ENCODE assay signal across 8 cellular contexts in genomic region chr1:46617108-46617694, GRCh38. TPM values are rescaled to one million over a fixed set of nuclear protein-coding genes. Genes with fewer than 3 reads are reported as not detected.
DNase-seq lines count a peak whose midpoint lies in the region; ATAC-seq and TF ChIP-seq lines count a peak whose summit lies in the region.

No MANE protein-coding gene starts in this region.

- H3K4me1 ChIP-seq in duodenal mucosa (ENCODE audit: control insufficient read depth in 1 of 2, insufficient read depth in 2 of 2, low read length in 2 of 2) (peaks cover 30 to 37% of the 10 kb centered on the region in 2 donors), muscle layer of duodenum (ENCODE audit: control insufficient read depth in 1 of 2, insufficient read depth in 2 of 2, low read length in 2 of 2) (peaks cover 23 to 42% of the 10 kb centered on the region in 2 donors)

- peaks cover 5 to 6% of the 10 kb centered on the region in 2 donors for H3K36me3 ChIP-seq in duodenal mucosa (ENCODE audit: control insufficient read depth in 1 of 2, insufficient read depth in 2 of 2, low read length in 2 of 2)
- H3K36me3 ChIP-seq in muscle layer of duodenum (ENCODE audit: control insufficient read depth in 1 of 2, insufficient read depth in 2 of 2, low read length in 2 of 2) = no peaks in the 10 kb centered on the region

- ATAC-seq in HG02938 (IDR thresholded peaks at IDR 0.05; ENCODE audit: unreplicated experiment) = no peak
- no peak for ATAC-seq in HG03135 (IDR thresholded peaks at IDR 0.05; ENCODE audit: unreplicated experiment)
- ATAC-seq in GM18517 (IDR thresholded peaks at IDR 0.05; ENCODE audit: unreplicated experiment) = no peak

- H3K4me3 ChIP-seq in AG10803 (ENCODE audit: low read length) (peak overlapping the region; percentile 88), duodenal mucosa (ENCODE audit: low read depth in 1 of 2, low read length in 2 of 2) (peak overlapping the region; percentile 68 to 95), muscle layer of duodenum (ENCODE audit: low read depth in 1 of 2, low read length in 2 of 2) (peak overlapping the region; percentile 81 to 90)
- peak overlapping the region; percentile 76 for H3K4me3 ChIP-seq in Jurkat, Clone E6-1 (ENCODE audit: low read length)

- no peaks in the 10 kb centered on the region for H3K9me3 ChIP-seq in duodenal mucosa (ENCODE audit: control insufficient read depth in 1 of 2, low read length in 2 of 2)
- H3K9me3 ChIP-seq in muscle layer of duodenum (ENCODE audit: control insufficient read depth in 1 of 2, low read length in 2 of 2) = no peaks in the 10 kb centered on the region

- H3K27me3 ChIP-seq in duodenal mucosa (ENCODE audit: control insufficient read depth in 1 of 2, insufficient read depth in 2 of 2, low read length in 2 of 2) (no peaks in the 10 kb centered on the region), muscle layer of duodenum (ENCODE audit: low read depth, low read length) (no peaks in the 10 kb centered on the region)

- no peak for TF ChIP-seq CTCF in AG10803 (conservative IDR thresholded peaks at IDR 0.05; ENCODE audit: low read length)

- H3K27ac ChIP-seq in duodenal mucosa (ENCODE audit: low read depth, low read length) (peak overlapping the region; percentile 87), muscle layer of duodenum (ENCODE audit: low read length) (peak overlapping the region; percentile 82)

- peak overlapping the region; percentile 72 to 96 for H3K9ac ChIP-seq in duodenal mucosa (ENCODE audit: low read depth in 1 of 2, low read length in 2 of 2)

- no peak for DNase-seq in AG10803 (ENCODE audit: low read depth)
- no peak for DNase-seq in Jurkat, Clone E6-1 (ENCODE audit: low read depth, low spot score)
- no peak for DNase-seq in glomerular visceral epithelial cell (ENCODE audit: extremely low spot score)

RNA-seq across cellular contexts. Expression of gene MOB3C, which starts 0.6 kb away (rescaled TPM):
- polyA plus RNA-seq in Jurkat, Clone E6-1 (2012; ENCODE audit: insufficient read depth, insufficient read length) = 4.6 TPM

RNA-seq across cellular contexts. Expression of gene MKNK1, which starts 13.1 kb away (rescaled TPM):
- 43.8 TPM for polyA plus RNA-seq in Jurkat, Clone E6-1 (2012; ENCODE audit: insufficient read depth, insufficient read length)

RNA-seq across cellular contexts. Expression of gene ATPAF1, which starts 51.0 kb away (rescaled TPM):
- polyA plus RNA-seq in Jurkat, Clone E6-1 (2012; ENCODE audit: insufficient read depth, insufficient read length) = 65.4 TPM

RNA-seq across cellular contexts. Expression of gene TEX38, which starts 54.5 kb away (rescaled TPM):
- polyA plus RNA-seq in Jurkat, Clone E6-1 (2012; ENCODE audit: insufficient read depth, insufficient read length) = not detected
